In genomic region chr10:77636286-77636966, GRCh38 we compare ENCODE assay signal across 10 cellular contexts. TPM values are rescaled to one million over a fixed set of nuclear protein-coding genes. Genes with fewer than 3 reads are reported as not detected.
DNase-seq lines count a peak whose midpoint lies in the region; ATAC-seq and TF ChIP-seq lines count a peak whose summit lies in the region.
"Had no signal": no experiment of that assay in that cellular context is flagged by ENCODE, and none has a peak within 500 bp of the region (broad histone marks: within the 10 kb centered on the region; RNA-seq: fewer than 3 reads in every experiment).

No MANE protein-coding gene starts in this region.

- no TSS peak for BruUV-seq in PC-9 (replicated peaks; lab: Mats Ljungman, UMichigan)

- H3K36me3 ChIP-seq in PC-9 (ENCODE audit: low read depth), result no peaks in the 10 kb centered on the region
- no peaks in the 10 kb centered on the region for H3K36me3 ChIP-seq in rectal smooth muscle tissue (ENCODE audit: control insufficient read depth, insufficient read depth, low read length)

- H3K79me2 ChIP-seq in PC-9 (ENCODE audit: low read depth), result no peaks in the 10 kb centered on the region

- H3K4me3 ChIP-seq in PC-9 (no peak overlapping the region; the same call in 1 of the 2 replicates), fibroblast of villous mesenchyme (ENCODE audit: low read depth, low read length) (peak overlapping the region; percentile 66), rectal smooth muscle tissue (ENCODE audit: low read length) (peak overlapping the region; percentile 83)

- TF ChIP-seq CTCF in PC-9 (conservative IDR thresholded peaks at IDR 0.05) (no peak), fibroblast of villous mesenchyme (IDR thresholded peaks at IDR 0.05; ENCODE audit: insufficient read depth, low read depth, low read length) (no peak)

- POLR2A ChIA-PET in PC-9 (lab: Charles Lee; ENCODE audit: unreplicated experiment), result no interaction called here
- POLR2A ChIA-PET in HEK293T (lab: Yijun Ruan, JAX), result no interaction called here

- no peaks in the 10 kb centered on the region for H4K20me1 ChIP-seq in PC-9 (ENCODE audit: insufficient read depth)

- H3K4me2 ChIP-seq in PC-9, result peak overlapping the region; percentile 77; the same call in 1 of the 2 replicates

- no peaks in the 10 kb centered on the region for H3K9me3 ChIP-seq in PC-9 (ENCODE audit: insufficient read depth, low read depth)

- H3K4me1 ChIP-seq in PC-9 (replicated peaks; ENCODE audit: insufficient read depth) (peaks cover 10% of the 10 kb centered on the region), rectal smooth muscle tissue (ENCODE audit: control insufficient read depth, insufficient read depth, low read length) (peaks cover 24% of the 10 kb centered on the region)

- H3K27me3 ChIP-seq in PC-9 (ENCODE audit: insufficient read depth, low read depth), result no peaks in the 10 kb centered on the region
- peaks cover 3% of the 10 kb centered on the region for H3K27me3 ChIP-seq in rectal smooth muscle tissue (ENCODE audit: control insufficient read depth, insufficient read depth, low read length)

- CTCF ChIA-PET in PC-9 (lab: Charles Lee), result no interaction called here
- CTCF ChIA-PET in HEK293T (lab: Yijun Ruan, JAX), result interaction anchor here (0.9 kb wide), 1 partner anchor 207 kb away, joined by 3 read pairs; no protein-coding TSS in a partner anchor

- peak overlapping the region; percentile 32 for H3K9ac ChIP-seq in rectal smooth muscle tissue (ENCODE audit: low read length)

- peaks cover 12% of the 10 kb centered on the region for H3F3A ChIP-seq in PC-9 (ENCODE audit: insufficient read depth, low read depth)

- ATAC-seq in HG03039 (IDR thresholded peaks at IDR 0.05; ENCODE audit: unreplicated experiment) (no peak), GM18868 (IDR thresholded peaks at IDR 0.05; ENCODE audit: unreplicated experiment) (no peak)

- H2AFZ ChIP-seq in PC-9, result no peak overlapping the region

- DNase-seq in Daoy (ENCODE audit: low read depth) (peak; percentile 34), PC-9 (no peak), fibroblast of villous mesenchyme (ENCODE audit: low read depth) (no peak), HEK293T (ENCODE audit: extremely low spot score) (no peak), NCI-H128 (lab: John Stamatoyannopoulos, UW; ENCODE audit: unreplicated experiment) (no peak)
- DNase-seq: activated CD4-positive, alpha-beta T cell treated with anti-CD3 and anti-CD28 coated beads for 48 hours had no signal

- intact Hi-C loops in PC-9 (cut with micrococcal nuclease; ENCODE audit: unreplicated experiment), result no loop called here

- H3K27ac ChIP-seq in PC-9 (no peak overlapping the region), rectal smooth muscle tissue (ENCODE audit: low read depth, low read length) (peak overlapping the region; percentile 82)

- H3K9me2 ChIP-seq in PC-9 (ENCODE audit: insufficient read depth), result no peaks in the 10 kb centered on the region

TF ChIP-seq in HEK293T, 16 proteins besides CTCF, POLR2A, EP300 and RAD21:
- no peak for TF ChIP-seq TARDBP (IDR thresholded peaks at IDR 0.05)
- TF ChIP-seq FOXM1 (IDR thresholded peaks at IDR 0.05; ENCODE audit: borderline replicate concordance), result no peak
- TF ChIP-seq FOXK2 (IDR thresholded peaks at IDR 0.05), result no peak
- no peak for TF ChIP-seq NFRKB (IDR thresholded peaks at IDR 0.05)
- no peak for TF ChIP-seq ELF4 (IDR thresholded peaks at IDR 0.05)
- TF ChIP-seq HDGF (IDR thresholded peaks at IDR 0.05; ENCODE audit: borderline replicate concordance), result no peak
TF ChIP-seq in HEK293T: peak in this region for 0.

RNA-seq across cellular contexts. Expression of gene KCNMA1, which starts 1.2 kb away (rescaled TPM):
- total RNA-seq in Daoy (2014; rRNA removed; shearing (Covaris generic)), result 28.8 and 32.8 TPM in 2 replicates
- total RNA-seq in PC-9 (2021) (0.68 and 0.70 TPM in 2 replicates), fibroblast of villous mesenchyme (11.0 and 36.7 TPM in 2 replicates)
- total RNA-seq: lung microvascular endothelial cell had no signal
